ENCODE assay signal across 10 cellular contexts in genomic region chr5:154487541-154487940, GRCh38. TPM values are rescaled to one million over a fixed set of nuclear protein-coding genes. Genes with fewer than 3 reads are reported as not detected.
DNase-seq lines count a peak whose midpoint lies in the region; ATAC-seq and TF ChIP-seq lines count a peak whose summit lies in the region.
"Had no signal": no experiment of that assay in that cellular context is flagged by ENCODE, and none has a peak within 500 bp of the region (broad histone marks: within the 10 kb centered on the region; RNA-seq: fewer than 3 reads in every experiment).

No MANE protein-coding gene starts in this region.

- intact Hi-C loops in left ventricle myocardium inferior (cut with micrococcal nuclease), result no loop called here

- H3K36me3 Mint-ChIP-seq in activated CD8-positive, alpha-beta memory T cell treated with anti-CD3 and anti-CD28 coated beads, Interleukin-2, amount 10 ng/mL, durations not matched to agents 7 days and 5 days, result no peaks in the 10 kb centered on the region

- TF ChIP-seq CTCF in GM12864 (IDR thresholded peaks at IDR 0.05; ENCODE audit: low read depth, low read length, missing control alignments), result no peak
- TF ChIP-seq CTCF in left ventricle myocardium inferior (IDR thresholded peaks at IDR 0.05; ENCODE audit: borderline replicate concordance), result no peak

- peak; percentile 65 for DNase-seq in GM12864 (ENCODE audit: low read depth)
- DNase-seq in GM19238 (ENCODE audit: insufficient read length, low spot score), result peak; percentile 62
- DNase-seq in activated CD8-positive, alpha-beta memory T cell treated with anti-CD3 and anti-CD28 coated beads, Interleukin-2, amount 10 ng/mL, durations not matched to agents 7 days and 5 days, result peak; percentile 52
- no peak for DNase-seq in cortex of kidney (lab: John Stamatoyannopoulos, UW)
- no peak for DNase-seq in left ventricle myocardium inferior
- no peak for DNase-seq in SHP77 (lab: John Stamatoyannopoulos, UW)
- DNase-seq in NCI-H1105 treated with DMSO at 0.1 percent for 48 hours (lab: John Stamatoyannopoulos, UW), result no peak
- DNase-seq: NCI-H748 treated with DMSO at 0.1 percent for 48 hours had no signal

- peaks cover 71% of the 10 kb centered on the region for H3K27me3 Mint-ChIP-seq in activated CD8-positive, alpha-beta memory T cell treated with anti-CD3 and anti-CD28 coated beads, Interleukin-2, amount 10 ng/mL, durations not matched to agents 7 days and 5 days

- H3K4me3 Mint-ChIP-seq in activated CD8-positive, alpha-beta memory T cell treated with anti-CD3 and anti-CD28 coated beads, Interleukin-2, amount 10 ng/mL, durations not matched to agents 7 days and 5 days, result no peak overlapping the region

- peaks cover 8% of the 10 kb centered on the region for H3K4me1 Mint-ChIP-seq in activated CD8-positive, alpha-beta memory T cell treated with anti-CD3 and anti-CD28 coated beads, Interleukin-2, amount 10 ng/mL, durations not matched to agents 7 days and 5 days

- H3K27ac Mint-ChIP-seq in activated CD8-positive, alpha-beta memory T cell treated with anti-CD3 and anti-CD28 coated beads, Interleukin-2, amount 10 ng/mL, durations not matched to agents 7 days and 5 days, result no peak overlapping the region

- no peak overlapping the region for H3K27ac ChIP-seq in left ventricle myocardium inferior (replicated peaks)

- CTCF ChIA-PET in activated CD8-positive, alpha-beta memory T cell treated with anti-CD3 and anti-CD28 coated beads, Interleukin-2, amount 10 ng/mL, durations not matched to agents 7 days and 5 days (lab: Charles Lee), result interaction anchor here (0.9 kb wide), 1 partner anchor 19 kb away, joined by 3 read pairs; no protein-coding TSS in a partner anchor

- no peak overlapping the region for H3K4me3 ChIP-seq in GM12864 (ENCODE audit: low read depth, low read length)
- no peak overlapping the region for H3K4me3 ChIP-seq in left ventricle myocardium inferior

- peaks cover 100% of the 10 kb centered on the region for H3K27me3 ChIP-seq in left ventricle myocardium inferior (ENCODE audit: low read depth)

- peak; percentile 99 for ATAC-seq in HG02884 (IDR thresholded peaks at IDR 0.05; ENCODE audit: unreplicated experiment)
- peak; percentile 63 for ATAC-seq in activated CD8-positive, alpha-beta memory T cell treated with anti-CD3 and anti-CD28 coated beads, Interleukin-2, amount 10 ng/mL, durations not matched to agents 7 days and 5 days

- no peaks in the 10 kb centered on the region for H3K9me3 Mint-ChIP-seq in activated CD8-positive, alpha-beta memory T cell treated with anti-CD3 and anti-CD28 coated beads, Interleukin-2, amount 10 ng/mL, durations not matched to agents 7 days and 5 days (ENCODE audit: low read depth)

- peaks cover 22% of the 10 kb centered on the region for H3K4me1 ChIP-seq in left ventricle myocardium inferior

- H3K36me3 ChIP-seq in left ventricle myocardium inferior, result no peaks in the 10 kb centered on the region

- H3K9me3 ChIP-seq in left ventricle myocardium inferior (replicated peaks), result no peaks in the 10 kb centered on the region

RNA-seq across cellular contexts. Expression of gene HAND1, which starts 9.5 kb away (rescaled TPM):
- total RNA-seq in activated CD8-positive, alpha-beta memory T cell treated with anti-CD3 and anti-CD28 coated beads, Interleukin-2, amount 10 ng/mL, durations not matched to agents 7 days and 5 days, result not detected
- total RNA-seq in left ventricle myocardium inferior, result 26.2 TPM
- total RNA-seq: lower leg skin had no signal

RNA-seq across cellular contexts. Expression of gene SAP30L, which starts 41.7 kb away (rescaled TPM):
- 10 to 100 TPM; 40.3 to 42.7 TPM for total RNA-seq in activated CD8-positive, alpha-beta memory T cell treated with anti-CD3 and anti-CD28 coated beads, Interleukin-2, amount 10 ng/mL, durations not matched to agents 7 days and 5 days
- total RNA-seq in left ventricle myocardium inferior, result 31.3 TPM

Comparison
In these comparisons a context has a peak if more than half of its experiments do, and no peak if none do; other contexts are left out.
1. DNase-seq: peak in GM12864 (single experiment), GM19238 (single experiment) and activated CD8-positive, alpha-beta memory T cell treated with anti-CD3 and anti-CD28 coated beads, Interleukin-2, amount 10 ng/mL, durations not matched to agents 7 days and 5 days (single experiment); none in cortex of kidney (single experiment), left ventricle myocardium inferior (single experiment), SHP77 (0 of 2) and NCI-H1105 treated with DMSO at 0.1 percent for 48 hours (single experiment).
2. RNA of gene HAND1, which starts 9.5 kb away (total RNA-seq): 26.2 TPM in left ventricle myocardium inferior (single experiment); not detected in activated CD8-positive, alpha-beta memory T cell treated with anti-CD3 and anti-CD28 coated beads, Interleukin-2, amount 10 ng/mL, durations not matched to agents 7 days and 5 days; every median in the first group is over 10 times any median in the second.